ENCODE assay signal across 1 cellular context in the genomic region with DNA sequence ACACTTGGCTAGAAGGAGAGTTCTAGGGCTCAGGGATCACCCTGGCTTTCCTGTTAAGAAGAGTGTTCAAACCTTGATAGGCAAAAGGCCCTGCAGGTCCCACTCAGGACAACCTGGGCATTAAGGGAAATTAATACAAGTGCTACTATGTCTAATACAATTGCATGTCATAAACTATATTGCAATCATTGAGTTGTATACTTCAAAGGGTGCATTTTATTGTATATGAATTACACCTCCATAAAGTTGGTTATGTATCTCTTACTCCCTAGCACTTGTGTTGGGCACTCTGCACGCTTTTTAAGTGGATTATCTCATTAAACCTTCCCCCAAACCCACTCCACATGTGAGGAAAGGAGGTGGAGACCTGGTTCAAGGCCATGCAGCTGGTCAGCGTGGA.
TF ChIP-seq lines count a peak whose summit lies in the region.

No MANE protein-coding gene starts in this region.

TF ChIP-seq in IMR-90, 13 proteins besides CTCF, POLR2A, EP300 and RAD21 (continued from another document):
- TF ChIP-seq, protein P1, sequence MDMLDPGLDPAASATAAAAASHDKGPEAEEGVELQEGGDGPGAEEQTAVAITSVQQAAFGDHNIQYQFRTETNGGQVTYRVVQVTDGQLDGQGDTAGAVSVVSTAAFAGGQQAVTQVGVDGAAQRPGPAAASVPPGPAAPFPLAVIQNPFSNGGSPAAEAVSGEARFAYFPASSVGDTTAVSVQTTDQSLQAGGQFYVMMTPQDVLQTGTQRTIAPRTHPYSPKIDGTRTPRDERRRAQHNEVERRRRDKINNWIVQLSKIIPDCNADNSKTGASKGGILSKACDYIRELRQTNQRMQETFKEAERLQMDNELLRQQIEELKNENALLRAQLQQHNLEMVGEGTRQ (IDR thresholded peaks at IDR 0.05; ENCODE audit: low read depth, low read length): no peak
- TF ChIP-seq RCOR1 (IDR thresholded peaks at IDR 0.05; ENCODE audit: insufficient replicate concordance, low read length): no peak
- TF ChIP-seq, protein P2, sequence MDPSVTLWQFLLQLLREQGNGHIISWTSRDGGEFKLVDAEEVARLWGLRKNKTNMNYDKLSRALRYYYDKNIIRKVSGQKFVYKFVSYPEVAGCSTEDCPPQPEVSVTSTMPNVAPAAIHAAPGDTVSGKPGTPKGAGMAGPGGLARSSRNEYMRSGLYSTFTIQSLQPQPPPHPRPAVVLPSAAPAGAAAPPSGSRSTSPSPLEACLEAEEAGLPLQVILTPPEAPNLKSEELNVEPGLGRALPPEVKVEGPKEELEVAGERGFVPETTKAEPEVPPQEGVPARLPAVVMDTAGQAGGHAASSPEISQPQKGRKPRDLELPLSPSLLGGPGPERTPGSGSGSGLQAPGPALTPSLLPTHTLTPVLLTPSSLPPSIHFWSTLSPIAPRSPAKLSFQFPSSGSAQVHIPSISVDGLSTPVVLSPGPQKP (IDR thresholded peaks at IDR 0.05; ENCODE audit: borderline replicate concordance, low read depth, low read length): no peak
- no peak for TF ChIP-seq BHLHE40 (IDR thresholded peaks at IDR 0.05; ENCODE audit: low read depth, low read length)
- TF ChIP-seq CHD1 (IDR thresholded peaks at IDR 0.05; ENCODE audit: low read depth, low read length): no peak
- TF ChIP-seq CEBPB (IDR thresholded peaks at IDR 0.05; ENCODE audit: low read depth, low read length): no peak
- no peak for TF ChIP-seq NFE2L2 (IDR thresholded peaks at IDR 0.05; ENCODE audit: low read depth, low read length)
- TF ChIP-seq SMC3 (IDR thresholded peaks at IDR 0.05; ENCODE audit: low read depth, low read length): no peak
- TF ChIP-seq RFX5 (IDR thresholded peaks at IDR 0.05; ENCODE audit: low read depth, low read length): no peak
- TF ChIP-seq FOS (IDR thresholded peaks at IDR 0.05; ENCODE audit: low read depth, low read length): no peak
